8 cellular contexts compared by ENCODE assay signal in genomic region chr20:18057106-18057993, GRCh38. TPM values are rescaled to one million over a fixed set of nuclear protein-coding genes. Genes with fewer than 3 reads are reported as not detected.
DNase-seq lines count a peak whose midpoint lies in the region; ATAC-seq and TF ChIP-seq lines count a peak whose summit lies in the region.

Gene OVOL2 (minus strand): TSS chr20:18057916. CDS start chr20:18057634, 282 bp downstream.

- 0 to 1% methylated on average over 30 to 44 of the region's 72 CpGs for WGBS in mesodermal cell (ENCODE audit: insufficient coverage in 2 of 2), 2 experiments
- 1% methylated on average over 49 to 72 of the region's 72 CpGs for WGBS in aorta, 2 donors

- ATAC-seq in aorta (ENCODE audit: low FRiP score) (no peak), HG03139 (IDR thresholded peaks at IDR 0.05; ENCODE audit: unreplicated experiment) (no peak), GM18867 (IDR thresholded peaks at IDR 0.05; ENCODE audit: unreplicated experiment) (no peak)

- intact Hi-C loops in breast epithelium (cut with DNase I; ENCODE audit: low total_unique reads), result no loop called here
- intact Hi-C loops in aorta (cut with DNase I), result no loop called here

- DNase-seq in GM03348 (ENCODE audit: low spot score) (peak; percentile 18), NCI-H146 (lab: John Stamatoyannopoulos, UW) (peak; percentile 78), breast epithelium (ENCODE audit: low spot score in 2 of 2) (peak; percentile 87 to 93), aorta (no peak), epidermal melanocyte (ENCODE audit: insufficient read length, low spot score) (no peak)

- H3K27ac ChIP-seq in breast epithelium, result peak within 1 kb of the TSS; percentile 81
- no peak within 1 kb of the TSS for H3K27ac ChIP-seq in mesodermal cell (ENCODE audit: low read depth, low read length, severe bottlenecking)
- H3K27ac ChIP-seq in aorta (ENCODE audit: low read depth in 1 of 2, low read length in 2 of 2), result no peak within 1 kb of the TSS

- H3K27me3 ChIP-seq in breast epithelium (peaks cover 0 to 19% of the 10 kb centered on the region in 2 donors), aorta (ENCODE audit: control insufficient read depth in 1 of 2, insufficient read depth in 2 of 2, low read length in 1 of 2) (no peaks in the 10 kb centered on the region)

- H3K9me3 ChIP-seq in breast epithelium (no peaks in the 10 kb centered on the region), mesodermal cell (ENCODE audit: control insufficient read depth, low read length) (no peaks in the 10 kb centered on the region), aorta (ENCODE audit: control insufficient read depth, low read length) (no peaks in the 10 kb centered on the region)

- H3K4me1 ChIP-seq in breast epithelium (peaks cover 0 to 6% of the 10 kb centered on the region in 2 donors), mesodermal cell (ENCODE audit: control insufficient read depth, insufficient read depth, low read length, poor library complexity, severe bottlenecking) (peaks cover 11% of the 10 kb centered on the region), aorta (ENCODE audit: control insufficient read depth in 1 of 2, insufficient read depth in 2 of 2, low read length in 2 of 2) (no peaks in the 10 kb centered on the region)

- H3K4me3 ChIP-seq in breast epithelium, result peak within 1 kb of the TSS; percentile 34 to 82 (median 74)
- peak within 1 kb of the TSS; percentile 25 for H3K4me3 ChIP-seq in mesodermal cell (ENCODE audit: extremely low read depth, insufficient read depth, low read length, poor library complexity, severe bottlenecking)
- H3K4me3 ChIP-seq in aorta (ENCODE audit: low read length in 2 of 2), result peak within 1 kb of the TSS; percentile 3 to 38

- no peak for TF ChIP-seq POLR2A in breast epithelium (IDR thresholded peaks at IDR 0.05)

- H3K36me3 ChIP-seq in breast epithelium, result no peaks in the 10 kb centered on the region
- no peaks in the 10 kb centered on the region for H3K36me3 ChIP-seq in mesodermal cell (ENCODE audit: control insufficient read depth, insufficient read depth, low read length)
- H3K36me3 ChIP-seq in aorta (ENCODE audit: control insufficient read depth in 1 of 2, insufficient read depth in 2 of 2, low read length in 1 of 2), result no peaks in the 10 kb centered on the region

- TF ChIP-seq CTCF in breast epithelium (IDR thresholded peaks at IDR 0.05), result no peak

RNA-seq across cellular contexts. Expression of gene OVOL2, which starts in this region (rescaled TPM):
- total RNA-seq in breast epithelium (10 to 100 TPM in 2 of 3 donors, not detected in 1; 21.0 to 34.1 TPM), aorta (not detected)
- not detected for polyA plus RNA-seq in mesodermal cell (2013, experiment 1 of 2)
- not detected for polyA plus RNA-seq in mesodermal cell (2013, experiment 2 of 2)
- polyA plus RNA-seq in aorta, result 1 to 10 TPM in 1 of 2 donors, under 1 TPM in 1; 0.08 to 3.1 TPM

Comparison
In these comparisons a context has a peak if more than half of its experiments do, and no peak if none do; other contexts are left out.
1. DNase-seq: peak in GM03348 (single experiment), NCI-H146 (single experiment) and breast epithelium (2 of 2); none in aorta (0 of 2) and epidermal melanocyte (single experiment).
2. H3K27ac ChIP-seq: peak in breast epithelium (2 of 2); none in mesodermal cell (single experiment) and aorta (0 of 2).
3. H3K4me3 ChIP-seq: peak in every context shown above with its lines; median percentile 74 in breast epithelium; 25 in mesodermal cell; 20 in aorta.